24 cellular contexts compared by ENCODE assay signal in genomic region chr11:125516266-125516665, GRCh38. TPM values are rescaled to one million over a fixed set of nuclear protein-coding genes. Genes with fewer than 3 reads are reported as not detected.
DNase-seq lines count a peak whose midpoint lies in the region.
"Had no signal": no experiment of that assay in that cellular context is flagged by ENCODE, and none has a peak within 500 bp of the region (broad histone marks: within the 10 kb centered on the region; RNA-seq: fewer than 3 reads in every experiment).

No MANE protein-coding gene starts in this region.

- H3K27me3 ChIP-seq in HAP-1 (ENCODE audit: low read depth) (no peaks in the 10 kb centered on the region), iPS-18a (ENCODE audit: control insufficient read depth, insufficient read depth, low read length) (no peaks in the 10 kb centered on the region), neuronal stem cell (ENCODE audit: control insufficient read depth in 3 of 3, insufficient read depth in 3 of 3, low read depth in 1 of 3, low read length in 3 of 3) (no peaks in the 10 kb centered on the region)
- H3K27me3 ChIP-seq: brain microvascular endothelial cell, tibial artery had no signal

- no peak overlapping the region for H3K4me3 ChIP-seq in HAP-1
- peak overlapping the region; percentile 15 for H3K4me3 ChIP-seq in iPS-18a (ENCODE audit: low read length)
- no peak overlapping the region for H3K4me3 ChIP-seq in neuronal stem cell (ENCODE audit: low read length in 2 of 2)
- H3K4me3 ChIP-seq: SK-N-MC, smooth muscle cell, tibial artery had no signal

- CTCF ChIA-PET in activated naive CD4-positive, alpha-beta T cell treated with anti-CD3 and anti-CD28 coated beads, Interleukin-2, amount 10 ng/mL, durations not matched to agents 7 days and 5 days (lab: Charles Lee): no interaction called here

- H3K36me3 ChIP-seq in HAP-1 (replicated peaks) (no peaks in the 10 kb centered on the region), iPS-18a (ENCODE audit: control insufficient read depth, low read depth, low read length) (no peaks in the 10 kb centered on the region), neuronal stem cell (replicated peaks in 1 of 2; ENCODE audit: control insufficient read depth in 2 of 2, insufficient read depth in 2 of 2, low read length in 2 of 2) (peaks cover 0 to 2% of the 10 kb centered on the region in 2 donors)
- H3K36me3 ChIP-seq: brain microvascular endothelial cell, heart right ventricle, tibial artery had no signal

- H3K4me3 Mint-ChIP-seq in activated naive CD4-positive, alpha-beta T cell treated with anti-CD3 and anti-CD28 coated beads, Interleukin-2, amount 10 ng/mL, durations not matched to agents 7 days and 5 days: no peak overlapping the region
- H3K4me3 Mint-ChIP-seq: immature natural killer cell; stimulated activated naive CD8-positive, alpha-beta T cell treated with anti-CD3 and anti-CD28 coated beads, Interleukin-15, Interleukin-2, amounts not matched to agents 100 ng/mL and 50 ng/mL, for 24 hours had no signal

- H2BK5ac ChIP-seq in neuronal stem cell (ENCODE audit: low read length): no peak overlapping the region

- H3K4me1 Mint-ChIP-seq in activated naive CD4-positive, alpha-beta T cell treated with anti-CD3 and anti-CD28 coated beads, Interleukin-2, amount 10 ng/mL, durations not matched to agents 7 days and 5 days: peaks cover 49% of the 10 kb centered on the region

- H3K36me3 Mint-ChIP-seq in activated naive CD4-positive, alpha-beta T cell treated with anti-CD3 and anti-CD28 coated beads, Interleukin-2, amount 10 ng/mL, durations not matched to agents 7 days and 5 days: peaks cover 2% of the 10 kb centered on the region
- H3K36me3 Mint-ChIP-seq: immature natural killer cell had no signal

- no peaks in the 10 kb centered on the region for H3K79me1 ChIP-seq in neuronal stem cell (ENCODE audit: low read depth, low read length)

- H4K8ac ChIP-seq in neuronal stem cell (ENCODE audit: low read depth, low read length): no peak overlapping the region

- peaks cover 7% of the 10 kb centered on the region for H3K9me3 Mint-ChIP-seq in activated naive CD4-positive, alpha-beta T cell treated with anti-CD3 and anti-CD28 coated beads, Interleukin-2, amount 10 ng/mL, durations not matched to agents 7 days and 5 days
- H3K9me3 Mint-ChIP-seq: HFFc6 had no signal

- H3K27ac ChIP-seq in angular gyrus (ENCODE audit: low read depth, low read length) (peak overlapping the region; percentile 81), iPS-18a (ENCODE audit: low read length) (peak overlapping the region; percentile 67), neuronal stem cell (replicated peaks; ENCODE audit: low read length) (peak overlapping the region; percentile 32)
- H3K27ac ChIP-seq: brain microvascular endothelial cell, coronary artery, heart right ventricle, RWPE1, SK-N-MC, tibial artery, VCaP had no signal

- no peak overlapping the region for H3K14ac ChIP-seq in neuronal stem cell (ENCODE audit: low read length)

- H3K4ac ChIP-seq in neuronal stem cell (ENCODE audit: low read length): no peak overlapping the region

- WGBS in neuronal stem cell (ENCODE audit: extremely low coverage in 2 of 2, insufficient read length in 2 of 2, insufficient replicate concordance in 1 of 2), 2 donors: no CpG with 5 or more reads among the region's 2 CpGs

- H3K9me3 ChIP-seq in HAP-1: peaks cover 4% of the 10 kb centered on the region
- peaks cover 5% of the 10 kb centered on the region for H3K9me3 ChIP-seq in iPS-18a (ENCODE audit: control insufficient read depth, low read depth, low read length)
- peaks cover 5 to 7% of the 10 kb centered on the region in 2 donors for H3K9me3 ChIP-seq in neuronal stem cell (replicated peaks in 1 of 2; ENCODE audit: control insufficient read depth in 2 of 2, insufficient read depth in 1 of 2, low read depth in 1 of 2, low read length in 2 of 2)
- H3K9me3 ChIP-seq: tibial artery had no signal

- peak overlapping the region; percentile 79 for H2AFZ ChIP-seq in neuronal stem cell (ENCODE audit: low read length)

- peak overlapping the region; percentile 16 for H3K9ac ChIP-seq in iPS-18a (ENCODE audit: low read length)
- no peak overlapping the region for H3K9ac ChIP-seq in neuronal stem cell (ENCODE audit: low read depth, low read length, poor library complexity)

- no peak overlapping the region for H2BK15ac ChIP-seq in neuronal stem cell (ENCODE audit: low read length)

- no peak overlapping the region for H2BK12ac ChIP-seq in neuronal stem cell (ENCODE audit: low read length)

- no peak overlapping the region for H2AK5ac ChIP-seq in neuronal stem cell (ENCODE audit: low read depth, low read length)

- no peak overlapping the region for H3K18ac ChIP-seq in neuronal stem cell (ENCODE audit: low read length)

- peak; percentile 73 to 99 for DNase-seq in HAP-1 (ENCODE audit: low spot score in 2 of 2)
- no peak for DNase-seq in neuronal stem cell (ENCODE audit: low spot score)
- DNase-seq in glomerular visceral epithelial cell (ENCODE audit: extremely low spot score): no peak
- no peak for DNase-seq in activated naive CD4-positive, alpha-beta T cell treated with anti-CD3 and anti-CD28 coated beads, Interleukin-2, amount 10 ng/mL, durations not matched to agents 7 days and 5 days
- DNase-seq in RPMI8226: no peak
- DNase-seq: activated CD4-positive, alpha-beta T cell treated with anti-CD3 and anti-CD28 coated beads, Interleukin-2, amount 50 U/mL, for 48 hours; brain microvascular endothelial cell; COR-L47; DMS79; heart right ventricle; HFFc6; immature natural killer cell; Kasumi-1; NCI-H510A; stimulated activated CD4-positive, alpha-beta T cell treated with anti-CD3 and anti-CD28 coated beads, Interleukin-4, amount 100 ng/mL, for 24 hours; tibial artery had no signal

- H2BK120ac ChIP-seq in neuronal stem cell (ENCODE audit: low read depth, low read length): no peak overlapping the region

- no peak overlapping the region for H4K91ac ChIP-seq in neuronal stem cell (ENCODE audit: low read depth, low read length, poor library complexity)

- H3K27ac Mint-ChIP-seq in activated naive CD4-positive, alpha-beta T cell treated with anti-CD3 and anti-CD28 coated beads, Interleukin-2, amount 10 ng/mL, durations not matched to agents 7 days and 5 days: no peak overlapping the region
- H3K27ac Mint-ChIP-seq: HFFc6; stimulated activated naive CD8-positive, alpha-beta T cell treated with anti-CD3 and anti-CD28 coated beads, Interleukin-15, Interleukin-2, amounts not matched to agents 100 ng/mL and 50 ng/mL, for 24 hours had no signal

- H3K4me2 ChIP-seq in neuronal stem cell (ENCODE audit: insufficient read depth, low read length, poor library complexity, severe bottlenecking): no peak overlapping the region

- H3K23ac ChIP-seq in neuronal stem cell (ENCODE audit: low read depth, low read length, poor library complexity): no peak overlapping the region

- H3K4me1 ChIP-seq in HAP-1 (peaks cover 38% of the 10 kb centered on the region), iPS-18a (ENCODE audit: control insufficient read depth, low read depth, low read length) (peaks cover 29% of the 10 kb centered on the region), neuronal stem cell (ENCODE audit: control insufficient read depth in 2 of 2, insufficient read depth in 1 of 2, low read depth in 1 of 2, low read length in 2 of 2) (peaks cover 8 to 14% of the 10 kb centered on the region in 2 donors)
- H3K4me1 ChIP-seq: tibial artery had no signal

- no peaks in the 10 kb centered on the region for H3K27me3 Mint-ChIP-seq in activated naive CD4-positive, alpha-beta T cell treated with anti-CD3 and anti-CD28 coated beads, Interleukin-2, amount 10 ng/mL, durations not matched to agents 7 days and 5 days
- H3K27me3 Mint-ChIP-seq: stimulated activated naive CD8-positive, alpha-beta T cell treated with anti-CD3 and anti-CD28 coated beads, Interleukin-15, Interleukin-2, amounts not matched to agents 100 ng/mL and 50 ng/mL, for 24 hours had no signal

- in situ Hi-C loops in HAP-1 (cut with MboI; ENCODE audit: low sequenced_read_pairs): no loop called here

RNA-seq across cellular contexts. Expression of gene FEZ1, which starts 20.2 kb away (rescaled TPM):
- polyA plus RNA-seq in neuronal stem cell (2013, experiment 1 of 2): 221 TPM
- 222 TPM for polyA plus RNA-seq in neuronal stem cell (2013, experiment 2 of 2)

RNA-seq across cellular contexts. Expression of gene EI24, which starts 53.0 kb away (rescaled TPM):
- 127 TPM for polyA plus RNA-seq in neuronal stem cell (2013, experiment 1 of 2)
- polyA plus RNA-seq in neuronal stem cell (2013, experiment 2 of 2): 121 TPM

Comparison
In these comparisons a context has a peak if more than half of its experiments do, and no peak if none do; other contexts are left out.
1. DNase-seq: peak in HAP-1 (2 of 2); none in neuronal stem cell (single experiment), glomerular visceral epithelial cell (single experiment), activated naive CD4-positive, alpha-beta T cell treated with anti-CD3 and anti-CD28 coated beads, Interleukin-2, amount 10 ng/mL, durations not matched to agents 7 days and 5 days (single experiment) and RPMI8226 (single experiment).
2. Peak in every context shown above with its lines, with median percentiles within 50 percentile points of each other: H3K27ac ChIP-seq.